ENCODE assay signal across 8 cellular contexts in the genomic region with DNA sequence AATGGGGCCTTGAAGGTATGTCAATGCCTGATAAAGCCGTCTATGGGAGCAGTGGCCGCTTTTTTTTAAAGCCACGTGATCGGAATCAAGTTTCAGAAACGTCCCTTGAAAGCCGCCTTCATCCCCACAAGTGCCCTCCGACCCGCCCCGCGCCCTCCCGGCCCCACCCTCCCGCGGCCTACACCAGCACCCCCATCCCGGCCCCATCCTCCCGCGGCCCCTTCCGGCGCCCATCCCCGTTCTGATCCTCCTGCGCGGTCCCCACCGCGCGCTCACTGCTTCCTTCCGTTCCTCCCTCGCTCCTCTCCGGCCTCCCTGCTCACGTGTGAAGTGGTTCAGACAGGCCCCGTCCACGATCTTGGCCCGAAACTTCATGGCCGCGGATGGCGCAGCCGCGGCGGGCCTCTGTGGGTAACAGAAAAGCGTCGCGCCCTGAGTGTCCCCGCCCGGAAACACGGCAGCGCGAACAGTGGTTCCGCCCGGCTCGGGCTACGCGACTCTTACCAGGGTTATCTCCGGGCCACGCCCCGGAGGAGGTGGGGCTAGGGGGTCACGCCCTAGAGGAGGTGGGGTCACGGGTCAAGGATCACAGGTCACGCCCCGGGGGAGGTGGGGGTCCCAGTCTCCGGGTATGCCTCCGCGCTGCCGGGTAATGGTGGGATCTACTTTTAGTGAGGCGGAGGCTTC. TPM values are rescaled to one million over a fixed set of nuclear protein-coding genes. Genes with fewer than 3 reads are reported as not detected.
A peak's percentile ranks its signal among the peaks of the same experiment; 100 is the strongest.
DNase-seq lines count a peak whose midpoint lies in the region; ATAC-seq, FAIRE-seq and TF ChIP-seq lines count a peak whose summit lies in the region.

TSS of gene HUS1 (minus strand) at position 471 of the 687 bp plus-strand sequence. CDS start at position 375, 96 bp downstream.

- intact Hi-C loops in cardiac septum (cut with DNase I): no loop called here
- intact Hi-C loops in transverse colon (cut with DNase I; ENCODE audit: low total_unique reads): no loop called here

- H3K4me3 ChIP-seq in adipocyte (ENCODE audit: low read length) (peak within 1 kb of the TSS; percentile 93), transverse colon (peak within 1 kb of the TSS; percentile 54 to 79 (median 65))

- TF ChIP-seq POLR2A in GM12892 (IDR thresholded peaks at IDR 0.05; ENCODE audit: low read depth, low read length): peak; percentile 94
- peak; percentile 91 for TF ChIP-seq POLR2A in transverse colon (IDR thresholded peaks at IDR 0.05)

- FAIRE-seq in GM12892 (lab: Jason Lieb, UNC): peak; percentile 99

- WGBS in transverse colon (ENCODE audit: low coverage in 1 of 2), 2 donors: 0 to 2% methylated on average over 6 to 43 of the region's 62 CpGs

- H3K4me1 ChIP-seq in adipocyte (ENCODE audit: control insufficient read depth, insufficient read depth, low read length): peaks cover 22% of the 10 kb centered on the region
- peaks cover 7 to 10% (median 9%) of the 10 kb centered on the region in 4 donors for H3K4me1 ChIP-seq in transverse colon

- peak; percentile 99 for ATAC-seq in HG02798 (IDR thresholded peaks at IDR 0.05; ENCODE audit: poor library complexity, unreplicated experiment)

- peak within 1 kb of the TSS; percentile 83 to 91 (median 88) for H3K27ac ChIP-seq in transverse colon

- H3K9me3 ChIP-seq in adipocyte (ENCODE audit: control insufficient read depth, low read length): no peaks in the 10 kb centered on the region
- H3K9me3 ChIP-seq in transverse colon: no peaks in the 10 kb centered on the region

- H3K27me3 ChIP-seq in adipocyte (replicated peaks; ENCODE audit: control insufficient read depth, insufficient read depth, low read length) (no peaks in the 10 kb centered on the region), transverse colon (no peaks in the 10 kb centered on the region)

- H3K36me3 ChIP-seq in adipocyte (ENCODE audit: control insufficient read depth, insufficient read depth, low read length, severe bottlenecking) (peaks cover 37% of the 10 kb centered on the region), transverse colon (peaks cover 0 to 35% (median 17%) of the 10 kb centered on the region in 4 donors)

- peak within 1 kb of the TSS; percentile 91 for H3K9ac ChIP-seq in adipocyte (ENCODE audit: low read length)

- peak; percentile 2 for TF ChIP-seq EP300 in transverse colon (IDR thresholded peaks at IDR 0.05; ENCODE audit: low read depth)

- TF ChIP-seq CTCF in transverse colon (IDR thresholded peaks at IDR 0.05): no peak

- DNase-seq in GM12892 (ENCODE audit: insufficient read length) (peak; percentile 84), NCI-H1417 treated with DMSO at 0.1 percent for 48 hours (lab: John Stamatoyannopoulos, UW) (peak; percentile 39), T follicular helper cell (ENCODE audit: low read depth) (peak; percentile 81), adipocyte (ENCODE audit: low read depth) (peak; percentile 92), cardiac septum (ENCODE audit: low spot score) (peak; percentile 96), pons (ENCODE audit: low spot score) (peak; percentile 87), transverse colon (peak; percentile 96)

- in situ Hi-C loops in transverse colon (cut with MboI; ENCODE audit: low pct_ligation_motif_present in 1 of 4, low pct_unique_long_range_greater_than_20kb in 1 of 4, low sequenced_read_pairs in 3 of 4): no loop called here

RNA-seq across cellular contexts. Expression of gene HUS1, which starts in this region (rescaled TPM):
- 19.8 TPM for polyA plus RNA-seq in GM12892 (2012; ENCODE audit: missing spikeins)
- total RNA-seq in cardiac septum (24.1 TPM), transverse colon (10 to 100 TPM; 37.2 to 74.8 (median 52.3) TPM)

Comparison
In these comparisons a context has a peak if more than half of its experiments do, and no peak if none do; other contexts are left out.
1. Peak in every context shown above with its lines: DNase-seq, ATAC-seq, H3K4me3 ChIP-seq and H3K27ac ChIP-seq.
2. DNase-seq: peak in every context shown above with its lines; median percentile 96 in cardiac septum; 96 in transverse colon; 92 in adipocyte; 87 in pons; 84 in GM12892; 81 in T follicular helper cell; 39 in NCI-H1417 treated with DMSO at 0.1 percent for 48 hours.